11 cellular contexts compared by ENCODE assay signal in the genomic region with DNA sequence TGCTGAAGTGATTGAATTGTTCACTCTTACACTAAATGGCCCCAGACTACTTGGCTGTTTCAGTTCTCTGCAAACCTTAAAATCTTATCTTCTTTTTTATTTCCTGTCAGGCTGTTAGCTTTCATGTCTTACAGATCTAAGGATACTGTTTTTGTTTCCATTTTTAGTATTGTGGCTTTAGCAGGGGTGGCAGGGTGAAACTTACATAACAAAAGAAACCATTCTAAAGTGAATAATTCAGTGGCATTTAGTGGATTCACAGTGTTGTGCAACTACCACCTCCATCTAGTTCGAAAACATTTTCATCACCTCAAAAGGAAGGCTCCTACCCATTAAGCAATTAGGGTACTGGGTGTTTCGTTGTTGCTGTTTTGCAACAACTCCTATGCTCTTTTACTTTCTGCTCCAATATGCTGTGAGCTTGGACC. TPM values are rescaled to one million over a fixed set of nuclear protein-coding genes. Genes with fewer than 3 reads are reported as not detected.
DNase-seq lines count a peak whose midpoint lies in the region; ATAC-seq, FAIRE-seq and TF ChIP-seq lines count a peak whose summit lies in the region.
"Had no signal": no experiment of that assay in that cellular context is flagged by ENCODE, and none has a peak within 500 bp of the region (broad histone marks: within the 10 kb centered on the region; RNA-seq: fewer than 3 reads in every experiment).

No MANE protein-coding gene starts in this region.

- no peaks in the 10 kb centered on the region for H4K20me1 ChIP-seq in GM12878 (ENCODE audit: control insufficient read depth, insufficient read depth)

- H3K36me3 ChIP-seq in GM12878 (ENCODE audit: control insufficient read depth in 2 of 2, insufficient read depth in 2 of 2, low read length in 1 of 2) (no peaks in the 10 kb centered on the region), neutrophil (no peaks in the 10 kb centered on the region), aorta (ENCODE audit: control insufficient read depth in 1 of 2, insufficient read depth in 2 of 2, low read length in 1 of 2) (no peaks in the 10 kb centered on the region)

- CTCF ChIA-PET in GM12878 (lab: Yijun Ruan, JAX) = interaction anchor here (0.9 to 5.9 kb wide), 5 partner anchors 10 to 23 kb away, joined by 3 to 103 read pairs (median 3); no protein-coding TSS in a partner anchor

- H3K4me3 ChIP-seq in NB4 (ENCODE audit: low read depth, low read length) (no peak overlapping the region), GM12878 (no peak overlapping the region), neutrophil (ENCODE audit: low read depth in 1 of 2, low read length in 1 of 2) (peak overlapping the region; percentile 56), aorta (ENCODE audit: low read length in 2 of 2) (no peak overlapping the region)

- SMC1A ChIA-PET in GM12878 (lab: Charles Lee; ENCODE audit: uncharacterized antibody, unreplicated experiment) = interaction anchor here (1.4 to 2.2 kb wide), 3 partner anchors 10 to 27 kb away, joined by 7 to 16 read pairs (median 8); no protein-coding TSS in a partner anchor

- intact Hi-C loops in GM12878 (cut with micrococcal nuclease; ENCODE audit: unreplicated experiment) (no loop called here), aorta (cut with DNase I) (no loop called here)

- RAD21 ChIA-PET in GM12878 (lab: Charles Lee; ENCODE audit: unreplicated experiment) = interaction anchor here (1.2 to 3.4 kb wide), 2 partner anchors 10 to 390 kb away, joined by 4 to 19 read pairs; no protein-coding TSS in a partner anchor

- H3K79me2 ChIP-seq in GM12878 (ENCODE audit: control insufficient read depth, insufficient read depth, low read length) = no peaks in the 10 kb centered on the region

- WGBS in GM12878 (ENCODE audit: insufficient coverage, insufficient replicate concordance, low lambda C conversion rate, missing lambda C conversion rate) = 66% methylated on average over 2 of the region's 2 CpGs
- WGBS in aorta, 2 donors = 50 to 52% methylated on average over 2 of the region's 2 CpGs

- H3K27ac ChIP-seq in GM12878 (ENCODE audit: control insufficient read depth, insufficient read depth) (0 out of 2 replicates have a peak overlapping the region, but pooled peaks have one; percentile 30), neutrophil (peak overlapping the region; percentile 97), aorta (ENCODE audit: low read depth in 1 of 2, low read length in 2 of 2) (no peak overlapping the region)

- no peaks in the 10 kb centered on the region for H3K9me3 ChIP-seq in GM12878 (replicated peaks; ENCODE audit: control insufficient read depth, insufficient read depth, low read length)
- no peaks in the 10 kb centered on the region for H3K9me3 ChIP-seq in neutrophil
- H3K9me3 ChIP-seq in aorta (ENCODE audit: control insufficient read depth, low read length) = no peaks in the 10 kb centered on the region

- POLR2A ChIA-PET in GM12878 (lab: Charles Lee) = interaction anchor here (0.6 to 1.0 kb wide), 5 partner anchors 9 to 544 kb away, joined by 3 to 4 read pairs (median 3); no protein-coding TSS in a partner anchor

- in situ Hi-C loops in GM13976 (cut with MboI; ENCODE audit: low sequenced_read_pairs, unreplicated experiment) (no loop called here), GM12878 (cut with MboI) (no loop called here)

- TF ChIP-seq RAD21 in GM12878 (IDR thresholded peaks at IDR 0.05; ENCODE audit: insufficient read depth, low read depth, low read length) = no peak

- TF ChIP-seq POLR2A in NB4 (IDR thresholded peaks at IDR 0.05; ENCODE audit: extremely low read depth, insufficient read length) (no peak), GM12878 (IDR thresholded peaks at IDR 0.05; ENCODE audit: low read depth, low read length) (no peak)

- no peak overlapping the region for H3K9ac ChIP-seq in GM12878 (ENCODE audit: control insufficient read depth, insufficient read depth, low read length)

- peak overlapping the region; percentile 46 for H2AFZ ChIP-seq in GM12878 (ENCODE audit: control insufficient read depth, low read depth, low read length)

- peak; percentile 53 for ATAC-seq in GM12878
- ATAC-seq in aorta (ENCODE audit: low FRiP score) = no peak
- ATAC-seq: HCT116 had no signal

- peak; percentile 16 to 62; a peak in 1 of 4 replicates for TF ChIP-seq EP300 in GM12878 (IDR thresholded peaks at IDR 0.05; ENCODE audit: borderline replicate concordance in 1 of 2, control insufficient read depth in 1 of 2, low read depth in 2 of 2, low read length in 2 of 2)

- peaks cover 18% of the 10 kb centered on the region for H3K4me1 ChIP-seq in GM12878 (ENCODE audit: control insufficient read depth, insufficient read depth, low read length)
- H3K4me1 ChIP-seq in neutrophil (ENCODE audit: control insufficient read depth in 1 of 2, insufficient read depth in 1 of 2, low read depth in 1 of 2, low read length in 1 of 2) = peaks cover 100% of the 10 kb centered on the region in 2 experiments
- no peaks in the 10 kb centered on the region for H3K4me1 ChIP-seq in aorta (ENCODE audit: control insufficient read depth in 1 of 2, insufficient read depth in 2 of 2, low read length in 2 of 2)

- TF ChIP-seq CTCF in GM13976 (IDR thresholded peaks at IDR 0.05; ENCODE audit: borderline replicate concordance, control extremely low read depth, extremely low read depth, insufficient read depth, missing control alignments) (no peak), NB4 (IDR thresholded peaks at IDR 0.05; ENCODE audit: low read depth, low read length) (no peak), GM12878 (IDR thresholded peaks at IDR 0.05 in 2 of 3, conservative IDR thresholded peaks at IDR 0.05 in 1 of 3; ENCODE audit: control insufficient read depth in 2 of 3, extremely low read depth in 1 of 3, insufficient read depth in 1 of 3, low read depth in 3 of 3, low read length in 3 of 3) (no peak), neutrophil (IDR thresholded peaks at IDR 0.05) (peak; percentile 17)

- no TSS peak for BruUV-seq in GM12878 (replicated peaks; lab: Mats Ljungman, UMichigan)

- H3K4me2 ChIP-seq in GM12878 (ENCODE audit: control insufficient read depth, insufficient read depth) = peak overlapping the region; percentile 36

- FAIRE-seq in GM12878 (lab: Jason Lieb, UNC) (no peak), GM19239 (lab: Jason Lieb, UNC) (no peak)

- DNase-seq in GM13976 (ENCODE audit: low spot score) (peak; percentile 27), NB4 (ENCODE audit: low read depth) (peak; percentile 97), GM12878 (ENCODE audit: low read depth, low spot score) (no peak), aorta (no peak), GM19239 (ENCODE audit: insufficient read length, low spot score) (no peak), D341Med (ENCODE audit: low spot score) (no peak), NCI-H1048 (lab: John Stamatoyannopoulos, UW) (no peak)
- DNase-seq: activated gamma-delta T cell, nucleus accumbens had no signal

- H3K27me3 ChIP-seq in GM12878 (replicated peaks in 1 of 2; ENCODE audit: control insufficient read depth in 2 of 2, insufficient read depth in 2 of 2, low read length in 1 of 2) (no peaks in the 10 kb centered on the region), neutrophil (no peaks in the 10 kb centered on the region), aorta (ENCODE audit: control insufficient read depth in 1 of 2, insufficient read depth in 2 of 2, low read length in 1 of 2) (no peaks in the 10 kb centered on the region)

RNA-seq across cellular contexts. Expression of gene TMEM272, which starts 19.8 kb away (rescaled TPM):
- not detected in 2 replicates for total RNA-seq in GM12878 (2013; cell fraction: nucleolus; rRNA removed)
- 0.05 TPM in 1 of 2 replicates, not detected in the other for total RNA-seq in GM12878 (2014; rRNA removed)
- total RNA-seq in GM12878 (2014; rRNA removed; fragmentation: Illumina TruSeq; extraction: Trizol) = not detected in 2 replicates
- not detected in 2 replicates for total RNA-seq in GM12878 (2021)
- polyA plus RNA-seq in GM12878 (2011; ENCODE audit: low read depth) = not detected
- polyA plus RNA-seq in GM12878 (2011; rRNA removed) = 0.01 and 0.04 TPM in 2 replicates
- polyA plus RNA-seq in GM12878 (2011; cell fraction: cytosol; rRNA removed) = not detected in 2 replicates
- polyA plus RNA-seq in GM12878 (2011; cell fraction: nucleus; rRNA removed) = 0.04 TPM in 1 of 2 replicates, not detected in the other
- not detected in 2 replicates for polyA plus RNA-seq in GM12878 (2012)
- not detected in 2 replicates for polyA plus RNA-seq in GM12878 (2014; fragmentation: Illumina TruSeq; extraction: Trizol)
- polyA plus RNA-seq in GM12878 (2014; fragmentation: Nextera tagmentation; extraction: Ambion mirVana) = not detected
- 0.04 TPM in 1 of 2 replicates, not detected in the other for polyA plus RNA-seq in GM12878 (2014; rRNA removed)
- polyA plus RNA-seq in GM12878 (2016; fragmentation: Nextera tagmentation; extraction: Ambion mirVana) = not detected
- polyA minus RNA-seq in GM12878 (2011; rRNA and poly(A)+ RNA removed) = 0.15 TPM in 1 of 2 replicates, not detected in the other
- not detected in 2 replicates for polyA minus RNA-seq in GM12878 (2011; cell fraction: cytosol; rRNA and poly(A)+ RNA removed)
- polyA minus RNA-seq in GM12878 (2011; cell fraction: nucleus; rRNA and poly(A)+ RNA removed) = 0.10 and 0.12 TPM in 2 replicates
- under 1 TPM; 0.16 to 0.57 TPM for total RNA-seq in aorta
- under 1 TPM in 1 of 2 donors, not detected in 1; 0.03 TPM for polyA plus RNA-seq in aorta

RNA-seq across cellular contexts. Expression of gene DHRS12, which starts 21.2 kb away (rescaled TPM):
- total RNA-seq in GM12878 (2013; cell fraction: nucleolus; rRNA removed) = 4.2 and 5.0 TPM in 2 replicates
- total RNA-seq in GM12878 (2014; rRNA removed) = 9.9 and 11.6 TPM in 2 replicates
- total RNA-seq in GM12878 (2014; rRNA removed; fragmentation: Illumina TruSeq; extraction: Trizol) = 4.3 TPM in 2 replicates
- 7.0 and 7.7 TPM in 2 replicates for total RNA-seq in GM12878 (2021)
- polyA plus RNA-seq in GM12878 (2011; ENCODE audit: low read depth) = 3.4 TPM
- 5.5 and 6.5 TPM in 2 replicates for polyA plus RNA-seq in GM12878 (2011; rRNA removed)
- 4.8 and 5.9 TPM in 2 replicates for polyA plus RNA-seq in GM12878 (2011; cell fraction: cytosol; rRNA removed)
- polyA plus RNA-seq in GM12878 (2011; cell fraction: nucleus; rRNA removed) = 9.8 and 10.1 TPM in 2 replicates
- 6.4 and 7.2 TPM in 2 replicates for polyA plus RNA-seq in GM12878 (2012)
- polyA plus RNA-seq in GM12878 (2014; fragmentation: Illumina TruSeq; extraction: Trizol) = 7.8 and 9.0 TPM in 2 replicates
- 1 to 10 TPM; 2.9 to 4.0 TPM for polyA plus RNA-seq in GM12878 (2014; fragmentation: Nextera tagmentation; extraction: Ambion mirVana)
- 8.8 and 11.9 TPM in 2 replicates for polyA plus RNA-seq in GM12878 (2014; rRNA removed)
- 10 to 100 TPM; 10.7 to 11.3 TPM for polyA plus RNA-seq in GM12878 (2016; fragmentation: Nextera tagmentation; extraction: Ambion mirVana)
- polyA minus RNA-seq in GM12878 (2011; rRNA and poly(A)+ RNA removed) = 2.9 and 4.2 TPM in 2 replicates
- polyA minus RNA-seq in GM12878 (2011; cell fraction: cytosol; rRNA and poly(A)+ RNA removed) = 2.3 TPM in 1 of 2 replicates, not detected in the other
- polyA minus RNA-seq in GM12878 (2011; cell fraction: nucleus; rRNA and poly(A)+ RNA removed) = 3.6 and 5.7 TPM in 2 replicates
- total RNA-seq in aorta = 10 to 100 TPM; 11.8 to 13.5 TPM
- polyA plus RNA-seq in aorta = 10 to 100 TPM; 15.4 to 23.5 TPM

RNA-seq across cellular contexts. Expression of gene CCDC70, which starts 36.6 kb away (rescaled TPM):
- not detected in 2 replicates for total RNA-seq in GM12878 (2013; cell fraction: nucleolus; rRNA removed)
- total RNA-seq in GM12878 (2014; rRNA removed) = not detected in 2 replicates
- total RNA-seq in GM12878 (2014; rRNA removed; fragmentation: Illumina TruSeq; extraction: Trizol) = not detected in 2 replicates
- not detected in 2 replicates for total RNA-seq in GM12878 (2021)
- polyA plus RNA-seq in GM12878 (2011; ENCODE audit: low read depth) = not detected
- polyA plus RNA-seq in GM12878 (2011; rRNA removed) = not detected in 2 replicates
- polyA plus RNA-seq in GM12878 (2011; cell fraction: cytosol; rRNA removed) = not detected in 2 replicates
- not detected in 2 replicates for polyA plus RNA-seq in GM12878 (2011; cell fraction: nucleus; rRNA removed)
- not detected in 2 replicates for polyA plus RNA-seq in GM12878 (2012)
- not detected in 2 replicates for polyA plus RNA-seq in GM12878 (2014; fragmentation: Illumina TruSeq; extraction: Trizol)
- polyA plus RNA-seq in GM12878 (2014; fragmentation: Nextera tagmentation; extraction: Ambion mirVana) = not detected
- not detected in 2 replicates for polyA plus RNA-seq in GM12878 (2014; rRNA removed)
- not detected for polyA plus RNA-seq in GM12878 (2016; fragmentation: Nextera tagmentation; extraction: Ambion mirVana)
- polyA minus RNA-seq in GM12878 (2011; rRNA and poly(A)+ RNA removed) = not detected in 2 replicates
- polyA minus RNA-seq in GM12878 (2011; cell fraction: cytosol; rRNA and poly(A)+ RNA removed) = not detected in 2 replicates
- not detected in 2 replicates for polyA minus RNA-seq in GM12878 (2011; cell fraction: nucleus; rRNA and poly(A)+ RNA removed)
- not detected for total RNA-seq in aorta
- polyA plus RNA-seq in aorta = not detected

Comparison
In these comparisons a context has a peak if more than half of its experiments do, and no peak if none do; other contexts are left out.
1. DNase-seq: peak in GM13976 (single experiment) and NB4 (single experiment); none in GM12878 (single experiment), aorta (0 of 2), GM19239 (single experiment), D341Med (single experiment) and NCI-H1048 (single experiment).
2. H3K4me3 ChIP-seq: peak in neutrophil (2 of 2); none in NB4 (single experiment), GM12878 (single experiment) and aorta (0 of 2).
3. H3K27ac ChIP-seq: peak in GM12878 (single experiment) and neutrophil (single experiment); none in aorta (0 of 2).